In the genomic region with DNA sequence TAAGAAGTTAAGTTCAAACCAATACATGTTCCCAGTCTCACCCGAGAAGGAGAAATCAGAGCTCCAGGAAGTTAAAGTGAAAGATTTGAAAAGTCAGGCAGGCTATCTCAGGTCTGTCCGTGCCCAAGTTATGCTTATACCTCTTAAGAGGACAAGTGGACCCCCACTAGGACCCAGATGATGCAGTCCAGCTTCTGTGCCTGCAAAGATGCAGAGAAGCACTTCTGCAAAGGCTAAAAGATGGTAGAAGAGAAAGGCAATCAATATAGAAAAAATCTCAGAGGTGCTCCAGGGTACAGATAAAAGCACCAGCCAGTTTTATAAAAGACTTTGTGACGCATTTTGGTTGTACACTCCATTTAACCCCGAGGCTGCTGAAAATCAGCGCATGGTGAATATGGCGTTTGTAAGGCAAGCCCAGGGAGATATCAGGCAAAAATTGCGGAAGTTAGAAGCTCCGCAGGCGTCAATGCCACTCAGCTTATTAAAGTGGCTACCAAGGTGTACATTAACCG, we compare ENCODE assay signal across 8 cellular contexts. TPM values are rescaled to one million over a fixed set of nuclear protein-coding genes. Genes with fewer than 3 reads are reported as not detected.
DNase-seq lines count a peak whose midpoint lies in the region; ATAC-seq and TF ChIP-seq lines count a peak whose summit lies in the region.

No MANE protein-coding gene starts in this region.

- no peaks in the 10 kb centered on the region for H3K9me2 ChIP-seq in Loucy (replicated peaks; ENCODE audit: low read depth, low read length)

- no peaks in the 10 kb centered on the region for H3K9me3 Mint-ChIP-seq in activated CD4-positive, alpha-beta T cell treated with anti-CD3 and anti-CD28 coated beads for 36 hours (ENCODE audit: low read depth)
- H3K9me3 Mint-ChIP-seq in naive B cell = no peaks in the 10 kb centered on the region

- H3K9ac ChIP-seq in Loucy (ENCODE audit: low read depth, low read length, poor library complexity, severe bottlenecking) = no peak overlapping the region

- H3K4me1 ChIP-seq in Loucy (ENCODE audit: insufficient read depth, low read length, poor library complexity, severe bottlenecking) = peaks cover 16% of the 10 kb centered on the region

- no peak for TF ChIP-seq CTCF in Loucy (conservative IDR thresholded peaks at IDR 0.05; ENCODE audit: low read length)
- TF ChIP-seq CTCF in epithelial cell of esophagus (IDR thresholded peaks at IDR 0.05; ENCODE audit: insufficient read depth, low read depth, low read length, missing control alignments) = no peak

- H3K79me2 ChIP-seq in Loucy (ENCODE audit: insufficient read depth, low read length) = no peaks in the 10 kb centered on the region

- no peak overlapping the region for H3K4me3 Mint-ChIP-seq in activated CD4-positive, alpha-beta T cell treated with anti-CD3 and anti-CD28 coated beads for 36 hours
- no peak overlapping the region for H3K4me3 Mint-ChIP-seq in naive B cell

- CTCF ChIA-PET in activated CD4-positive, alpha-beta T cell treated with anti-CD3 and anti-CD28 coated beads for 36 hours (lab: Charles Lee) = interaction anchor here (0.6 to 4.1 kb wide), 18 partner anchors 10 to 247 kb away, joined by 3 to 33 read pairs (median 3); a partner anchor contains a TSS

- POLR2A ChIA-PET in activated CD4-positive, alpha-beta T cell treated with anti-CD3 and anti-CD28 coated beads for 36 hours (lab: Charles Lee) = interaction anchor here (1.4 kb wide), 1 partner anchor 18 kb away, joined by 3 read pairs; no protein-coding TSS in a partner anchor

- 0 out of 2 replicates have a peak, but pooled peaks cover 3% of the 10 kb centered on the region for H3K9me3 ChIP-seq in Loucy (ENCODE audit: insufficient read depth, low read depth, low read length)

- no peaks in the 10 kb centered on the region for H4K20me1 ChIP-seq in Loucy (ENCODE audit: insufficient read depth, low read length, poor library complexity, severe bottlenecking)

- no peak for DNase-seq in activated CD4-positive, alpha-beta T cell treated with anti-CD3 and anti-CD28 coated beads for 36 hours
- no peak for DNase-seq in activated CD4-positive, alpha-beta T cell treated with anti-CD3 and anti-CD28 coated beads for 1 hour
- DNase-seq in epithelial cell of esophagus (ENCODE audit: low read depth) (peak; percentile 19), naive B cell (peak; percentile 69), GM19240 (ENCODE audit: insufficient read length, low spot score) (no peak)

- H3K36me3 ChIP-seq in Loucy (ENCODE audit: insufficient read depth, low read length) = no peaks in the 10 kb centered on the region

- intact Hi-C loops in activated CD4-positive, alpha-beta T cell treated with anti-CD3 and anti-CD28 coated beads for 36 hours (cut with DNase I, micrococcal nuclease) = no loop called here

- no peak overlapping the region for H3K4me2 ChIP-seq in Loucy (ENCODE audit: low read depth, low read length, poor library complexity, severe bottlenecking)

- H3K4me1 Mint-ChIP-seq in activated CD4-positive, alpha-beta T cell treated with anti-CD3 and anti-CD28 coated beads for 36 hours = no peaks in the 10 kb centered on the region
- peaks cover 0 to 6% (median 5%) of the 10 kb centered on the region in 3 donors for H3K4me1 Mint-ChIP-seq in naive B cell

- no peaks in the 10 kb centered on the region for H3K27me3 Mint-ChIP-seq in activated CD4-positive, alpha-beta T cell treated with anti-CD3 and anti-CD28 coated beads for 36 hours
- H3K27me3 Mint-ChIP-seq in naive B cell = no peaks in the 10 kb centered on the region

- peak overlapping the region; percentile 62 for H2AFZ ChIP-seq in Loucy (ENCODE audit: low read length)

- no peak overlapping the region for H3K4me3 ChIP-seq in Loucy (ENCODE audit: low read length, poor library complexity, severe bottlenecking)
- peak overlapping the region; percentile 12 for H3K4me3 ChIP-seq in epithelial cell of esophagus (ENCODE audit: low read length)

- H3K27ac Mint-ChIP-seq in activated CD4-positive, alpha-beta T cell treated with anti-CD3 and anti-CD28 coated beads for 36 hours = no peak overlapping the region
- H3K27ac Mint-ChIP-seq in naive B cell = no peak overlapping the region

- no peaks in the 10 kb centered on the region for H3F3A ChIP-seq in Loucy (ENCODE audit: low read depth)

- H3K36me3 Mint-ChIP-seq in activated CD4-positive, alpha-beta T cell treated with anti-CD3 and anti-CD28 coated beads for 36 hours (ENCODE audit: low read depth) = no peaks in the 10 kb centered on the region
- no peaks in the 10 kb centered on the region for H3K36me3 Mint-ChIP-seq in naive B cell

- peak; percentile 45 for ATAC-seq in activated CD4-positive, alpha-beta T cell treated with anti-CD3 and anti-CD28 coated beads for 36 hours
- ATAC-seq in naive B cell (ENCODE audit: low read depth in 2 of 2) (peak; percentile 88 to 90), HG03521 (IDR thresholded peaks at IDR 0.05; ENCODE audit: unreplicated experiment) (no peak), GM19035 (IDR thresholded peaks at IDR 0.05; ENCODE audit: unreplicated experiment) (no peak)

- no peaks in the 10 kb centered on the region for H3K27me3 ChIP-seq in Loucy (ENCODE audit: insufficient read depth, low read length, poor library complexity, severe bottlenecking)

RNA-seq across cellular contexts. Expression of a gene that starts 9.9 kb away (rescaled TPM):
- total RNA-seq in activated CD4-positive, alpha-beta T cell treated with anti-CD3 and anti-CD28 coated beads for 36 hours = not detected
- polyA plus RNA-seq in naive B cell (ENCODE audit: low read depth in 6 of 6) = under 1 TPM in 2 of 6 donors, not detected in 4; 0.34 to 0.98 TPM

RNA-seq across cellular contexts. Expression of a gene that starts 29.1 kb away (rescaled TPM):
- total RNA-seq in activated CD4-positive, alpha-beta T cell treated with anti-CD3 and anti-CD28 coated beads for 36 hours = 10 to 100 TPM; 30.2 to 42.3 TPM
- polyA plus RNA-seq in naive B cell (ENCODE audit: low read depth in 6 of 6) = 100 to 1,000 TPM; 102 to 329 (median 161) TPM

Comparison
In these comparisons a context has a peak if more than half of its experiments do, and no peak if none do; other contexts are left out.
1. ATAC-seq: peak in activated CD4-positive, alpha-beta T cell treated with anti-CD3 and anti-CD28 coated beads for 36 hours (single experiment) and naive B cell (2 of 2); none in HG03521 (single experiment) and GM19035 (single experiment).
2. DNase-seq: peak in epithelial cell of esophagus (single experiment) and naive B cell (single experiment); none in activated CD4-positive, alpha-beta T cell treated with anti-CD3 and anti-CD28 coated beads for 36 hours (single experiment), activated CD4-positive, alpha-beta T cell treated with anti-CD3 and anti-CD28 coated beads for 1 hour (single experiment) and GM19240 (single experiment).